In the genomic region with DNA sequence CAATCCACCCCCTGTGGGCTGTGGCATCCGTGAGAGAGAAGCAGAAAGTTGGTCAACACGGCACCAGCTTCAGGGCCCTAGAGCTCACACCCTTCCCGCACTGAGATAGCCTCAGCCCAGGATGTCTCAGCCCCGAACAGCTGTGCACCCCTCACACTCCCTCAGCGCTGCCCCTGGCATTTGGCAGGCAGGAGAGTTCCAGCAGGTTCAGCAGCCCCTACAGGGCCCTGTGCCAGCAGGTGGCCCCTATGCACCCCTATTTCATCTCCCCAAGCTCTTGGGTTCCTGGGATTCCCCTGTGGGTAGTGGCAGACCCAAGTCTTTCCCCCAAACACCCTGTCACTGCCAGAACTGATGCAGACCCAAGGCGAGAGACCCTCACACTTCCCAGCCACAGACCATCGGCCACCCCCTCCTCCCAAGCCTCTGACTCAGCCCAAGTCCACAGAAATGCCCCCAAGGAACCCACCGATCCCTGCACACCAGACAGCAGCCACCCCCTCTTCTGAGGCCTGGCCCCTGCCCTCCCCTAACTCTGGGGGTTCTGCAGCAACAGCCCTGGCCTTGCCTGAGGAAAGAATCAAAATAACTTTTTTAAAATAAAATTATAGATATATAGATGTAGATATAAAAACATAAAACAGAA, we compare ENCODE assay signal across 19 cellular contexts.
"Had no signal": no experiment of that assay in that cellular context is flagged by ENCODE, and none has a peak within 500 bp of the region (broad histone marks: within the 10 kb centered on the region; RNA-seq: fewer than 3 reads in every experiment).

No MANE protein-coding gene starts in this region.

- H3K4me1 ChIP-seq: gastroesophageal sphincter, right atrium auricular region had no signal

- H3K27ac ChIP-seq: gastroesophageal sphincter, hepatocyte, right atrium auricular region had no signal

- H3K4me3 ChIP-seq: dorsolateral prefrontal cortex, gastroesophageal sphincter, hepatocyte, mucosa of descending colon, right atrium auricular region had no signal

- H3K9me3 Mint-ChIP-seq: activated naive CD4-positive, alpha-beta T cell treated with anti-CD3 and anti-CD28 coated beads for 36 hours; activated T-helper 2 cell treated with anti-CD3 and anti-CD28 coated beads, Interferon-gamma antibody, Interleukin-2, Interleukin-4, amounts not matched to agents 10 μg/mL and 5 μg/mL and 100 μg/mL, durations not matched to agents 14 hours and 24 hours and 36 hours; naive thymus-derived CD4-positive, alpha-beta T cell; type B pancreatic cell had no signal

- H3K4me2 ChIP-seq: hepatocyte had no signal

- ATAC-seq: gastroesophageal sphincter; left lobe of liver; mucosa of descending colon; naive thymus-derived CD4-positive, alpha-beta T cell; T-helper 17 cell had no signal

- H3K27me3 Mint-ChIP-seq: naive thymus-derived CD4-positive, alpha-beta T cell; progenitor cell of endocrine pancreas; T-helper 17 cell; type B pancreatic cell had no signal

- H3K36me3 Mint-ChIP-seq: naive thymus-derived CD4-positive, alpha-beta T cell; type B pancreatic cell had no signal

- H3K4me3 Mint-ChIP-seq: activated naive CD4-positive, alpha-beta T cell treated with anti-CD3 and anti-CD28 coated beads for 36 hours; naive thymus-derived CD4-positive, alpha-beta T cell; T-helper 17 cell; type B pancreatic cell had no signal

- H3K36me3 ChIP-seq: gastroesophageal sphincter, right atrium auricular region had no signal

- H3K4me1 Mint-ChIP-seq: T-helper 17 cell had no signal

- H3K27ac Mint-ChIP-seq: activated naive CD4-positive, alpha-beta T cell treated with anti-CD3 and anti-CD28 coated beads for 36 hours; activated T-helper 2 cell treated with anti-CD3 and anti-CD28 coated beads, Interferon-gamma antibody, Interleukin-2, Interleukin-4, amounts not matched to agents 10 μg/mL and 5 μg/mL and 100 μg/mL, durations not matched to agents 14 hours and 24 hours and 36 hours; naive thymus-derived CD4-positive, alpha-beta T cell; progenitor cell of endocrine pancreas; T-helper 17 cell; type B pancreatic cell had no signal

- DNase-seq: activated CD4-positive, alpha-beta T cell treated with anti-CD3 and anti-CD28 coated beads, Interleukin-2, amount 50 U/mL, for 1 hour; activated CD4-positive, CD25-positive, alpha-beta regulatory T cell; activated naive CD4-positive, alpha-beta T cell treated with anti-CD3 and anti-CD28 coated beads for 36 hours; mammary epithelial cell; naive thymus-derived CD4-positive, alpha-beta T cell; nucleus accumbens; small intestine; stimulated activated CD4-positive, alpha-beta T cell treated with anti-CD3 and anti-CD28 coated beads, Interleukin-4, amount 100 ng/mL, for 24 hours; stimulated activated naive CD4-positive, alpha-beta T cell had no signal

- H3K27me3 ChIP-seq: dorsolateral prefrontal cortex, gastroesophageal sphincter, hepatocyte, right atrium auricular region had no signal

- H3K9me3 ChIP-seq: gastroesophageal sphincter, mucosa of descending colon, right atrium auricular region had no signal

- H2AFZ ChIP-seq: hepatocyte had no signal
